Comparison of ENCODE assay signal across 9 cellular contexts in genomic region chr17:82194765-82195164, GRCh38.
"Had no signal": no experiment of that assay in that cellular context is flagged by ENCODE, and none has a peak within 500 bp of the region (broad histone marks: within the 10 kb centered on the region; RNA-seq: fewer than 3 reads in every experiment).

No MANE protein-coding gene starts in this region.

- DNase-seq: H9, HCEC 1CT, HFFc6, IMR-90, KBM-7 had no signal

- FAIRE-seq: H1, H54 had no signal

- H3K4me2 ChIP-seq: GM23338, KMS-11 had no signal

- ATAC-seq: GM23338 had no signal

- H3K27ac ChIP-seq: KMS-11 had no signal

- H3K4me3 ChIP-seq: GM23338 had no signal

- H2AFZ ChIP-seq: GM23338 had no signal

- H3K9ac ChIP-seq: KMS-11 had no signal
